8 cellular contexts compared by ENCODE assay signal in genomic region chr11:8682219-8683114, GRCh38. TPM values are rescaled to one million over a fixed set of nuclear protein-coding genes. Genes with fewer than 3 reads are reported as not detected.
DNase-seq lines count a peak whose midpoint lies in the region; ATAC-seq and TF ChIP-seq lines count a peak whose summit lies in the region.

RPL27A (plus strand) TSS chr11:8682792; CDS start chr11:8682814, 22 bp downstream.
TRIM66 (minus strand) TSS chr11:8682665; CDS start chr11:8672274, 10,391 bp downstream.

- TF ChIP-seq CTCF in GM10266 (IDR thresholded peaks at IDR 0.05; ENCODE audit: control insufficient read depth, insufficient read depth, low read depth, missing control alignments) (no peak), osteoblast (IDR thresholded peaks at IDR 0.05; ENCODE audit: extremely low read depth, low read depth, low read length) (no peak), testis (IDR thresholded peaks at IDR 0.05) (peak in 1 of 3 experiments; percentile 34)

- peak within 1 kb of the TSS; percentile 90 for H3K4me2 ChIP-seq in osteoblast (ENCODE audit: insufficient read depth, low read length)

- peaks cover 35% of the 10 kb centered on the region for H3K4me1 Mint-ChIP-seq in activated naive CD4-positive, alpha-beta T cell treated with anti-CD3 and anti-CD28 coated beads, Interleukin-2, amount 50 U/mL, for 24 hours

- H3K36me3 ChIP-seq in osteoblast (ENCODE audit: insufficient read depth, low read length) (peaks cover 45% of the 10 kb centered on the region), testis (ENCODE audit: low read depth, missing control alignments) (no peaks in the 10 kb centered on the region)

- no peaks in the 10 kb centered on the region for H3K27me3 Mint-ChIP-seq in activated naive CD4-positive, alpha-beta T cell treated with anti-CD3 and anti-CD28 coated beads, Interleukin-2, amount 50 U/mL, for 24 hours

- ATAC-seq in HG02623 (IDR thresholded peaks at IDR 0.05; ENCODE audit: unreplicated experiment): peak; percentile 95
- ATAC-seq in SK-N-SH treated with all-trans-retinoic acid at 6 μM for 48 hours: peak; percentile 97

- H2AFZ ChIP-seq in osteoblast (ENCODE audit: low read length): peak within 1 kb of the TSS; percentile 92

- DNase-seq in GM10266 (ENCODE audit: extremely low spot score) (peak; percentile 91), NCI-H1092 treated with DMSO at 0.1 percent for 48 hours (lab: John Stamatoyannopoulos, UW) (peak; percentile 96), glomerular visceral epithelial cell (ENCODE audit: extremely low spot score) (peak; percentile 94), osteoblast (ENCODE audit: insufficient read length, low spot score, missing footprints) (peak; percentile 97), testis (peak; percentile 98)

- peaks cover 46% of the 10 kb centered on the region for H3K79me2 ChIP-seq in osteoblast (ENCODE audit: insufficient read depth, low read length)

- H3K27me3 ChIP-seq in osteoblast (ENCODE audit: insufficient read depth, low read length) (no peaks in the 10 kb centered on the region), testis (no peaks in the 10 kb centered on the region)

- H3K4me1 ChIP-seq in osteoblast (ENCODE audit: insufficient read depth, low read length): peaks cover 35% of the 10 kb centered on the region
- peaks cover 8% of the 10 kb centered on the region for H3K4me1 ChIP-seq in testis

- intact Hi-C loops in testis (cut with DNase I; ENCODE audit: low total_unique reads): loop anchor here (5.0 to 10.0 kb wide), 2 partner anchors 230 to 282 kb away; partner anchors contain the start of genes AKIP1 and TMEM9B

- TF ChIP-seq POLR2A in testis (IDR thresholded peaks at IDR 0.05): peak; percentile 79

- peak within 1 kb of the TSS; percentile 99 for H3K4me3 Mint-ChIP-seq in activated naive CD4-positive, alpha-beta T cell treated with anti-CD3 and anti-CD28 coated beads, Interleukin-2, amount 50 U/mL, for 24 hours

- peak within 1 kb of the TSS; percentile 99 for H3K27ac Mint-ChIP-seq in activated naive CD4-positive, alpha-beta T cell treated with anti-CD3 and anti-CD28 coated beads, Interleukin-2, amount 50 U/mL, for 24 hours

- peaks cover 37% of the 10 kb centered on the region for H3K36me3 Mint-ChIP-seq in activated naive CD4-positive, alpha-beta T cell treated with anti-CD3 and anti-CD28 coated beads, Interleukin-2, amount 50 U/mL, for 24 hours

- H3K27ac ChIP-seq in osteoblast (ENCODE audit: low read depth, low read length) (peak within 1 kb of the TSS; percentile 97), testis (peak within 1 kb of the TSS; percentile 91 to 93)

- peaks cover 18% of the 10 kb centered on the region for H4K20me1 ChIP-seq in osteoblast (ENCODE audit: insufficient read depth, low read length)

- H3K4me3 ChIP-seq in osteoblast (ENCODE audit: insufficient read depth, low read length) (peak within 1 kb of the TSS; percentile 100), testis (peak within 1 kb of the TSS; percentile 94 to 100)

- no peaks in the 10 kb centered on the region for H3K9me3 ChIP-seq in osteoblast (ENCODE audit: low read depth, low read length)
- no peaks in the 10 kb centered on the region for H3K9me3 ChIP-seq in testis

- WGBS in testis, 2 donors: 0 to 1% methylated on average over 42 to 73 of the region's 73 CpGs

- H3K9me3 Mint-ChIP-seq in activated naive CD4-positive, alpha-beta T cell treated with anti-CD3 and anti-CD28 coated beads, Interleukin-2, amount 50 U/mL, for 24 hours: peaks cover 5% of the 10 kb centered on the region

TF ChIP-seq in SK-N-SH treated with all-trans-retinoic acid at 6 μM for 48 hours, 23 proteins besides CTCF, POLR2A, EP300 and RAD21:
- TF ChIP-seq CREB5 (CRISPR knock-in tag; IDR thresholded peaks at IDR 0.05; ENCODE audit: low read depth) (no peak), ESRRG (CRISPR knock-in tag; IDR thresholded peaks at IDR 0.05) (0 out of 2 replicates have a peak, but pooled peaks have one; percentile 10), ZFP3 (CRISPR knock-in tag; IDR thresholded peaks at IDR 0.05) (0 out of 2 replicates have a peak, but pooled peaks have one; percentile 41)

RNA-seq across cellular contexts. Expression of gene RPL27A, which starts in this region (rescaled TPM):
- total RNA-seq in osteoblast (710 and 869 TPM in 2 replicates), testis (100 to 1,000 TPM; 340 to 586 TPM)
- 1,052 TPM for polyA plus RNA-seq in testis (ENCODE audit: insufficient read depth, low read depth, low replicate concordance)

RNA-seq across cellular contexts. Expression of gene TRIM66, which starts in this region (rescaled TPM):
- total RNA-seq in osteoblast (9.0 and 10.9 TPM in 2 replicates), testis (10 to 100 TPM; 37.4 to 49.6 TPM)
- 49.2 TPM for polyA plus RNA-seq in testis (ENCODE audit: insufficient read depth, low read depth, low replicate concordance)

Comparison
In these comparisons a context has a peak if more than half of its experiments do, and no peak if none do; other contexts are left out.
1. Peak in every context shown above with its lines: DNase-seq, ATAC-seq, H3K4me3 ChIP-seq and H3K27ac ChIP-seq.